8 cellular contexts compared by ENCODE assay signal in the genomic region with DNA sequence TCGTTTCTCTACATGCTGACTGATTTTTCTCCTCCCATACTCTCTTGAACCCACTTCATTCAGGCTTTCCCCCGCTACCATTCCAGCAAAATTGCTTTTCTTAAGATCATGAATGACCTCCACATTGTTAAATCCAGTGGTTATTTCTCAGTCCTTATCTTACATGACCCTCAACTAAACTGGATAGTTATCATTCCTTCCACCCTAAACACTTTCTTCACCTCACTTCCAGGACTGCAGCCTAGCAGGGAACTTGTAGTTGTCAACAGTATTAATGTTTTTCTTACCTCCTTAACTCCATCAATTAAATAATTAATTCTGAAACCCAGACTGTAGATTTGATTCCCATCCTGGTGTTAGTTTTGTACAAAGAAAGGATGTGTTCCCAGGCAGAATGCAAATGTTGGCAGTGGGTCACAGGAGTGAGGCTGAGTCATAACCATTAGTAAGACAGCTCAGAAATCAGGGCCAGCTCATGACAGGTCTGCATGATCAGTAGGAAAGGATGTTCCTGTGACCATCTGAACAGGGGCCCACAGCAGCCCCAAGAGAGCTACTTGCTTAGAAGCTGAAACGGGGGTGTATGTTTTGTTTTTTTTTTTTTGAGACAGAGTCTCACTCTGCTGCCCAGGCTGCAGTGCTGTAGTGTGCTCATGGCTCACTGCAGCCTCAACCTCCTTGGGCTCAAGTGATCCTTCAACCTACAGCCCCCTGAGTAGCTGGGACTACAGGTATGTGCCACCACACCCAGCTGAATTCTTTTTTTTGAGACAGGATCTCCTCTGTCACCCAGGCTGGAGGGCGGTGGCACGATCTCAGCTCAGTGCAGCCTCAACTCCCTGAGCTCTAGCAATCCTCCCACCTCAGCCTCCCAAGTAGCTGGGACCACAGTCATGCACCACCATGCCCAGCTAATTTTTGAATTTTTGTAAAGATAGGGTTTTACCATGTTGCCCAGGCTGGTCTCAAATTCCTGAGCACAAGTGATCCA. TPM values are rescaled to one million over a fixed set of nuclear protein-coding genes. Genes with fewer than 3 reads are reported as not detected.
A peak's percentile ranks its signal among the peaks of the same experiment; 100 is the strongest.
DNase-seq lines count a peak whose midpoint lies in the region; ATAC-seq lines count a peak whose summit lies in the region.

No MANE protein-coding gene starts in this region.

- ATAC-seq in GM19452 (IDR thresholded peaks at IDR 0.05; ENCODE audit: unreplicated experiment), result peak; percentile 81
- ATAC-seq in HG03432 (IDR thresholded peaks at IDR 0.05; ENCODE audit: unreplicated experiment), result peak; percentile 78

- DNase-seq in EL (peak; percentile 93), adipocyte (ENCODE audit: low read depth) (peak; percentile 89), putamen (ENCODE audit: low spot score) (no peak), NCI-H2171 (lab: John Stamatoyannopoulos, UW) (no peak), COR-L47 (lab: John Stamatoyannopoulos, UW) (no peak)

- no peaks in the 10 kb centered on the region for H3K36me3 ChIP-seq in adipocyte (ENCODE audit: control insufficient read depth, insufficient read depth, low read length, severe bottlenecking)
- no peaks in the 10 kb centered on the region for H3K36me3 ChIP-seq in mesodermal cell (ENCODE audit: control insufficient read depth, insufficient read depth, low read length)

- peak overlapping the region; percentile 62 for H3K27ac ChIP-seq in mesodermal cell (ENCODE audit: low read depth, low read length, severe bottlenecking)

- peaks cover 23% of the 10 kb centered on the region for H3K4me1 ChIP-seq in adipocyte (ENCODE audit: control insufficient read depth, insufficient read depth, low read length)
- peaks cover 13% of the 10 kb centered on the region for H3K4me1 ChIP-seq in mesodermal cell (ENCODE audit: control insufficient read depth, insufficient read depth, low read length, poor library complexity, severe bottlenecking)

- 88 to 96% methylated on average over 2 to 4 of the region's 5 CpGs for WGBS in mesodermal cell (ENCODE audit: insufficient coverage in 2 of 2), 2 experiments

- H3K4me3 ChIP-seq in adipocyte (ENCODE audit: low read length) (no peak overlapping the region), mesodermal cell (ENCODE audit: extremely low read depth, insufficient read depth, low read length, poor library complexity, severe bottlenecking) (no peak overlapping the region)

- no peak overlapping the region for H3K9ac ChIP-seq in adipocyte (ENCODE audit: low read length)

- H3K9me3 ChIP-seq in adipocyte (ENCODE audit: control insufficient read depth, low read length) (no peaks in the 10 kb centered on the region), mesodermal cell (ENCODE audit: control insufficient read depth, low read length) (no peaks in the 10 kb centered on the region)

- H3K27me3 ChIP-seq in adipocyte (replicated peaks; ENCODE audit: control insufficient read depth, insufficient read depth, low read length), result no peaks in the 10 kb centered on the region

RNA-seq across cellular contexts. Expression of a gene that starts 9.1 kb away (rescaled TPM):
- polyA plus RNA-seq in mesodermal cell (2013, experiment 1 of 2), result not detected
- not detected for polyA plus RNA-seq in mesodermal cell (2013, experiment 2 of 2)

Comparison
In these comparisons a context has a peak if more than half of its experiments do, and no peak if none do; other contexts are left out.
1. DNase-seq: peak in EL (single experiment) and adipocyte (single experiment); none in putamen (single experiment), NCI-H2171 (single experiment) and COR-L47 (single experiment).